Comparison of ENCODE assay signal across 12 cellular contexts in genomic region chr9:116377179-116377790, GRCh38.
DNase-seq lines count a peak whose midpoint lies in the region; ATAC-seq, FAIRE-seq and TF ChIP-seq lines count a peak whose summit lies in the region.
"Had no signal": no experiment of that assay in that cellular context is flagged by ENCODE, and none has a peak within 500 bp of the region (broad histone marks: within the 10 kb centered on the region; RNA-seq: fewer than 3 reads in every experiment).

No MANE protein-coding gene starts in this region.

- peaks cover 88% of the 10 kb centered on the region for H3K36me3 ChIP-seq in A673 (ENCODE audit: insufficient read depth, low read length, poor library complexity, severe bottlenecking)
- H3K36me3 ChIP-seq: gastrocnemius medialis had no signal

- POLR2A ChIA-PET in A673 (lab: Charles Lee; ENCODE audit: low non-redundant PET): no interaction called here

- CTCF ChIA-PET in A673 (lab: Charles Lee): no interaction called here

- DNase-seq in A673 (ENCODE audit: low spot score): no peak
- DNase-seq in HTR-8/SVneo (ENCODE audit: insufficient read length, low spot score): peak; percentile 52
- DNase-seq in astrocyte of the spinal cord (ENCODE audit: low read depth, low spot score): peak; percentile 72
- peak; percentile 77 for DNase-seq in iris pigment epithelial cell (ENCODE audit: low read depth)
- no peak for DNase-seq in NCI-H2227 treated with DMSO at 0.1 percent for 48 hours (lab: John Stamatoyannopoulos, UW)
- DNase-seq: activated CD8-positive, alpha-beta memory T cell treated with anti-CD3 and anti-CD28 coated beads, Interleukin-2, amount 50 U/mL, for 4 hours; gastrocnemius medialis; NCI-H1436 had no signal

- H3K4me3 ChIP-seq in A673 (ENCODE audit: low read depth, low read length, poor library complexity, severe bottlenecking) (no peak overlapping the region), astrocyte of the spinal cord (ENCODE audit: low read depth, low read length) (no peak overlapping the region)
- H3K4me3 ChIP-seq: gastrocnemius medialis, right atrium auricular region had no signal

- TF ChIP-seq CTCF in A673 (conservative IDR thresholded peaks at IDR 0.05; ENCODE audit: low read depth, low read length) (no peak), astrocyte of the spinal cord (IDR thresholded peaks at IDR 0.05; ENCODE audit: low read depth, low read length) (no peak)

- in situ Hi-C loops in astrocyte of the spinal cord (cut with HindIII; ENCODE audit: low sequenced_read_pairs): no loop called here

- no peaks in the 10 kb centered on the region for H3K27me3 ChIP-seq in A673 (replicated peaks; ENCODE audit: insufficient read depth, low read depth, low read length, poor library complexity)
- H3K27me3 ChIP-seq: gastrocnemius medialis, right atrium auricular region had no signal

- intact Hi-C loops in A673 (cut with micrococcal nuclease; ENCODE audit: unreplicated experiment): no loop called here

- H3K27ac ChIP-seq in A673 (ENCODE audit: low read depth, low read length, poor library complexity, severe bottlenecking): peak overlapping the region; percentile 15
- H3K27ac ChIP-seq: gastrocnemius medialis, right atrium auricular region had no signal

- no peak for FAIRE-seq in HTR-8/SVneo (lab: Jason Lieb, UNC)

- H3K4me1 ChIP-seq in A673 (ENCODE audit: insufficient read depth, low read length, poor library complexity, severe bottlenecking): no peaks in the 10 kb centered on the region
- H3K4me1 ChIP-seq: gastrocnemius medialis, right atrium auricular region had no signal

- ATAC-seq in HG03159 (IDR thresholded peaks at IDR 0.05; ENCODE audit: unreplicated experiment) (no peak), HG03469 (IDR thresholded peaks at IDR 0.05; ENCODE audit: unreplicated experiment) (no peak), GM21825 (IDR thresholded peaks at IDR 0.05; ENCODE audit: unreplicated experiment) (no peak)
- ATAC-seq: gastrocnemius medialis had no signal

- H3K9me3 ChIP-seq in A673 (ENCODE audit: low read depth, low read length, poor library complexity, severe bottlenecking): no peaks in the 10 kb centered on the region
- H3K9me3 ChIP-seq: gastrocnemius medialis, right atrium auricular region had no signal

- BruUV-seq in A673 (replicated peaks; lab: Mats Ljungman, UMichigan): no TSS peak

Comparison
In these comparisons a context has a peak if more than half of its experiments do, and no peak if none do; other contexts are left out.
1. DNase-seq: peak in HTR-8/SVneo (single experiment), astrocyte of the spinal cord (single experiment) and iris pigment epithelial cell (single experiment); none in A673 (single experiment) and NCI-H2227 treated with DMSO at 0.1 percent for 48 hours (single experiment).